ENCODE assay signal across 22 cellular contexts in the genomic region with DNA sequence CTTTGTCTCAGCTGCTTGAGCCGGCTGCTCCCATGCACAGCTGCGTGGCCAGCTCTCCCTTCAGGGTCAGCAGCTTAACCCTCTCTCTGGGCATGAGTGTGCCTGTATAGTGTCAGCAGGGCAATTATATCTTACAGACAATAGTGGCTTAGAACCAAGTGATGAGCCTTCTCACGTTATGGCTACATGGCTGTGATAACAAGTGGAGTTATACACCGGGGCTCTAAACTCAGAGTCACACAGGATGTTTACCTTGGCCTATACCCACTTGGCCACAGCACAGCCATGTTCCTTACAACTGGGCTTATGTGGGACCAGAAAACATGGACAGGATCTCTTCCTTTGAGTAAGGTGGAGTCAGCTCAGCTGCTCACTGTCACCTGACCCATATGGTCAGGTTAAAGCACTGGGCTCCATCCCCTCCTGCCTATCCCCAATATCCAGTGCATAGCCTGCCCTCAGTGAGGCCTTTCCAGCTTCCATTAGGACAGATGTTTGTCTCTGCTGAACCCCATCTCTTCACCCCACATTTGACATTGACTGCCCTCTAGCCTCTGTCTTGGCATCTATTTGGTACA.
DNase-seq lines count a peak whose midpoint lies in the region; ATAC-seq and TF ChIP-seq lines count a peak whose summit lies in the region.
"Had no signal": no experiment of that assay in that cellular context is flagged by ENCODE, and none has a peak within 500 bp of the region (broad histone marks: within the 10 kb centered on the region; RNA-seq: fewer than 3 reads in every experiment).

No MANE protein-coding gene starts in this region.

- peak overlapping the region; percentile 58 for H2AFZ ChIP-seq in IMR-90 (replicated peaks; ENCODE audit: low read length, poor library complexity)
- no peak overlapping the region for H2AFZ ChIP-seq in PC-3 (ENCODE audit: low read length)
- H2AFZ ChIP-seq in hepatocyte = no peak overlapping the region

- dilution Hi-C loops in IMR-90 (cut with HindIII; ENCODE audit: low sequenced_read_pairs, unreplicated experiment) = no loop called here

- BruUV-seq in IMR-90 (replicated peaks; lab: Mats Ljungman, UMichigan) (no TSS peak), PC-3 (replicated peaks; lab: Mats Ljungman, UMichigan) (no TSS peak)

- peak; percentile 67 for DNase-seq in IMR-90
- peak; percentile 16 for DNase-seq in PC-3
- no peak for DNase-seq in hepatocyte (ENCODE audit: low spot score)
- DNase-seq in upper lobe of right lung = no peak
- DNase-seq in left lung = no peak
- no peak for DNase-seq in naive thymus-derived CD8-positive, alpha-beta T cell
- DNase-seq in stimulated activated naive B cell treated with anti-CD40 and anti-IgM and Interleukin-4, amounts not matched to agents 10 μg/mL and 1 μg/mL and 100 μg/mL, for 72 hours = no peak
- DNase-seq: C1 segment of cervical spinal cord; CD8-positive, alpha-beta memory T cell; DMS 273 treated with DMSO at 0.1 percent for 48 hours; DMS79; HCEC 1CT; MV-4-11; NCI-H1105; NCI-H1436 treated with DMSO at 0.1 percent for 48 hours; NCI-H187 treated with DMSO at 0.1 percent for 48 hours; NCI-H446; NCI-H524 treated with DMSO at 0.1 percent for 48 hours; NCI-H774; SIG-M5 had no signal

- H3K36me3 Mint-ChIP-seq in naive thymus-derived CD8-positive, alpha-beta T cell = no peaks in the 10 kb centered on the region
- no peaks in the 10 kb centered on the region for H3K36me3 Mint-ChIP-seq in stimulated activated naive B cell treated with anti-CD40 and anti-IgM and Interleukin-4, amounts not matched to agents 10 μg/mL and 1 μg/mL and 100 μg/mL, for 72 hours
- H3K36me3 Mint-ChIP-seq: CD8-positive, alpha-beta memory T cell had no signal

- H3K4me1 ChIP-seq in IMR-90 (ENCODE audit: control insufficient read depth, insufficient read depth, low read length) = no peaks in the 10 kb centered on the region
- no peaks in the 10 kb centered on the region for H3K4me1 ChIP-seq in PC-3 (ENCODE audit: insufficient read depth, low read length)
- H3K4me1 ChIP-seq in hepatocyte (ENCODE audit: insufficient read depth) = no peaks in the 10 kb centered on the region
- H3K4me1 ChIP-seq in upper lobe of right lung = no peaks in the 10 kb centered on the region
- H3K4me1 ChIP-seq in left lung = no peaks in the 10 kb centered on the region

- H3K4me3 Mint-ChIP-seq in naive thymus-derived CD8-positive, alpha-beta T cell = no peak overlapping the region
- H3K4me3 Mint-ChIP-seq in stimulated activated naive B cell treated with anti-CD40 and anti-IgM and Interleukin-4, amounts not matched to agents 10 μg/mL and 1 μg/mL and 100 μg/mL, for 72 hours = no peak overlapping the region
- H3K4me3 Mint-ChIP-seq: CD8-positive, alpha-beta memory T cell had no signal

- CTCF ChIA-PET in IMR-90 (lab: Yijun Ruan, JAX) (no interaction called here), PC-3 (lab: Charles Lee) (no interaction called here)

- no peaks in the 10 kb centered on the region for H3K9me3 ChIP-seq in IMR-90 (ENCODE audit: control insufficient read depth, insufficient read depth, low read length)
- no peaks in the 10 kb centered on the region for H3K9me3 ChIP-seq in PC-3 (ENCODE audit: low read length)
- no peaks in the 10 kb centered on the region for H3K9me3 ChIP-seq in hepatocyte (ENCODE audit: low read depth)
- H3K9me3 ChIP-seq in upper lobe of right lung = no peaks in the 10 kb centered on the region
- H3K9me3 ChIP-seq in left lung = no peaks in the 10 kb centered on the region

- no peaks in the 10 kb centered on the region for H3K4me1 Mint-ChIP-seq in naive thymus-derived CD8-positive, alpha-beta T cell
- H3K4me1 Mint-ChIP-seq in stimulated activated naive B cell treated with anti-CD40 and anti-IgM and Interleukin-4, amounts not matched to agents 10 μg/mL and 1 μg/mL and 100 μg/mL, for 72 hours = no peaks in the 10 kb centered on the region
- H3K4me1 Mint-ChIP-seq: CD8-positive, alpha-beta memory T cell had no signal

- TF ChIP-seq CTCF in IMR-90 (conservative IDR thresholded peaks at IDR 0.05; ENCODE audit: low read depth, low read length) (no peak), PC-3 (conservative IDR thresholded peaks at IDR 0.05; ENCODE audit: low read depth, low read length) (no peak), hepatocyte (IDR thresholded peaks at IDR 0.05; ENCODE audit: poor library complexity) (no peak), upper lobe of right lung (IDR thresholded peaks at IDR 0.05) (no peak), left lung (IDR thresholded peaks at IDR 0.05) (no peak)

- H3K4me3 ChIP-seq in IMR-90 (ENCODE audit: insufficient read depth, low read depth, low read length) (no peak overlapping the region), PC-3 (ENCODE audit: low read length) (no peak overlapping the region), hepatocyte (no peak overlapping the region), upper lobe of right lung (no peak overlapping the region), left lung (no peak overlapping the region)
- H3K4me3 ChIP-seq: SK-N-MC had no signal

- no peak overlapping the region for H3K27ac Mint-ChIP-seq in naive thymus-derived CD8-positive, alpha-beta T cell
- H3K27ac Mint-ChIP-seq in stimulated activated naive B cell treated with anti-CD40 and anti-IgM and Interleukin-4, amounts not matched to agents 10 μg/mL and 1 μg/mL and 100 μg/mL, for 72 hours = no peak overlapping the region
- H3K27ac Mint-ChIP-seq: CD8-positive, alpha-beta memory T cell had no signal

- H3K9ac ChIP-seq in IMR-90 (ENCODE audit: low read depth, low read length) = no peak overlapping the region
- no peak overlapping the region for H3K9ac ChIP-seq in PC-3 (ENCODE audit: low read length)

- POLR2A ChIA-PET in IMR-90 (lab: Charles Lee; ENCODE audit: unreplicated experiment) (no interaction called here), PC-3 (lab: Charles Lee; ENCODE audit: unreplicated experiment) (no interaction called here)
- POLR2A ChIA-PET in naive thymus-derived CD8-positive, alpha-beta T cell (lab: Charles Lee) = no interaction called here

- H3K27ac ChIP-seq in IMR-90 (ENCODE audit: insufficient read depth, low read length) (no peak overlapping the region), PC-3 (ENCODE audit: low read length) (no peak overlapping the region), hepatocyte (peak overlapping the region; percentile 36), upper lobe of right lung (no peak overlapping the region), left lung (no peak overlapping the region)
- H3K27ac ChIP-seq: SK-N-MC had no signal

- in situ Hi-C loops in IMR-90 (cut with MboI; ENCODE audit: low sequenced_read_pairs) = no loop called here

- intact Hi-C loops in IMR-90 (cut with micrococcal nuclease) = no loop called here
- intact Hi-C loops in PC-3 (cut with micrococcal nuclease) = no loop called here
- intact Hi-C loops in upper lobe of right lung (cut with DNase I) = no loop called here
- intact Hi-C loops in left lung (cut with DNase I) = no loop called here

- H2AK9ac ChIP-seq in IMR-90 (replicated peaks; ENCODE audit: low read depth, low read length, poor library complexity) = no peak overlapping the region

- no peaks in the 10 kb centered on the region for H3K9me2 ChIP-seq in PC-3 (replicated peaks; ENCODE audit: low read length)
- H3K9me2 ChIP-seq in hepatocyte (replicated peaks; ENCODE audit: insufficient read depth) = no peaks in the 10 kb centered on the region

- H3K23ac ChIP-seq in IMR-90 (ENCODE audit: low read depth, low read length) = no peak overlapping the region

- no peak overlapping the region for H3K56ac ChIP-seq in IMR-90 (ENCODE audit: extremely low read depth, insufficient read depth, low read length)

- H3K27me3 ChIP-seq in IMR-90 (ENCODE audit: control insufficient read depth, insufficient read depth, low read length) = peaks cover 11% of the 10 kb centered on the region
- H3K27me3 ChIP-seq in PC-3 (ENCODE audit: low read length) = peaks cover 11% of the 10 kb centered on the region; the same call in 1 of the 2 replicates
- no peaks in the 10 kb centered on the region for H3K27me3 ChIP-seq in hepatocyte
- H3K27me3 ChIP-seq in upper lobe of right lung = peaks cover 8% of the 10 kb centered on the region
- peaks cover 0 to 7% of the 10 kb centered on the region in 2 donors for H3K27me3 ChIP-seq in left lung

- no peak overlapping the region for H2BK20ac ChIP-seq in IMR-90 (ENCODE audit: low read depth, low read length)

- 0 out of 2 replicates have a peak, but pooled peaks cover 2% of the 10 kb centered on the region for H3K9me1 ChIP-seq in IMR-90 (ENCODE audit: insufficient read depth, low read length)

- H2AK5ac ChIP-seq in IMR-90 (ENCODE audit: low read depth, low read length) = no peak overlapping the region

- H3K79me2 ChIP-seq in PC-3 (ENCODE audit: low read length) = no peaks in the 10 kb centered on the region
- no peaks in the 10 kb centered on the region for H3K79me2 ChIP-seq in hepatocyte

- ATAC-seq in IMR-90 (ENCODE audit: low read depth) (peak; percentile 21), PC-3 (peak; percentile 38), upper lobe of right lung (peak; percentile 10), left lung (no peak)
- no peak for ATAC-seq in naive thymus-derived CD8-positive, alpha-beta T cell
- ATAC-seq in stimulated activated naive B cell treated with anti-CD40 and anti-IgM and Interleukin-4, amounts not matched to agents 10 μg/mL and 1 μg/mL and 100 μg/mL, for 72 hours (replicated peaks) = no peak
- ATAC-seq: Panc1 had no signal

- H3K36me3 ChIP-seq in IMR-90 (ENCODE audit: control insufficient read depth, insufficient read depth, low read length) (no peaks in the 10 kb centered on the region), PC-3 (ENCODE audit: low read depth, low read length) (no peaks in the 10 kb centered on the region), hepatocyte (replicated peaks; ENCODE audit: insufficient read depth, low read depth) (no peaks in the 10 kb centered on the region), upper lobe of right lung (no peaks in the 10 kb centered on the region), left lung (no peaks in the 10 kb centered on the region)

- H2BK5ac ChIP-seq in IMR-90 (ENCODE audit: low read depth, low read length, poor library complexity, severe bottlenecking) = no peak overlapping the region

- H4K5ac ChIP-seq in IMR-90 (ENCODE audit: low read depth, low read length) = no peak overlapping the region

- no peaks in the 10 kb centered on the region for H3F3A ChIP-seq in PC-3 (ENCODE audit: low read length, unreplicated experiment)

- no peak overlapping the region for H2BK120ac ChIP-seq in IMR-90 (ENCODE audit: low read depth, low read length)

- peaks cover 11 to 42% (median 18%) of the 10 kb centered on the region in 5 donors for H3K27me3 Mint-ChIP-seq in naive thymus-derived CD8-positive, alpha-beta T cell
- H3K27me3 Mint-ChIP-seq in stimulated activated naive B cell treated with anti-CD40 and anti-IgM and Interleukin-4, amounts not matched to agents 10 μg/mL and 1 μg/mL and 100 μg/mL, for 72 hours = peaks cover 21 to 25% of the 10 kb centered on the region in 2 donors

- no peak overlapping the region for H4K91ac ChIP-seq in IMR-90 (ENCODE audit: insufficient read depth, low read depth, low read length)

- no peak overlapping the region for H3K4me2 ChIP-seq in IMR-90 (ENCODE audit: low read depth, low read length)
- H3K4me2 ChIP-seq in PC-3 (ENCODE audit: low read length) = no peak overlapping the region
- H3K4me2 ChIP-seq in hepatocyte = no peak overlapping the region

- no peak overlapping the region for H4K8ac ChIP-seq in IMR-90 (ENCODE audit: low read depth in 2 of 2, low read length in 2 of 2)

- no CpG with 5 or more reads among the region's 4 CpGs for WGBS in IMR-90 (ENCODE audit: extremely low coverage in 2 of 2, insufficient read length in 1 of 2), 2 experiments
- 79% methylated on average over 4 of the region's 4 CpGs for WGBS in hepatocyte (ENCODE audit: low lambda C conversion rate, missing lambda C conversion rate)

- H3K4ac ChIP-seq in IMR-90 (ENCODE audit: low read depth, low read length) = no peak overlapping the region

- H3K14ac ChIP-seq in IMR-90 (replicated peaks; ENCODE audit: low read depth, low read length) = no peak overlapping the region; the same call in 1 of the 2 replicates

- no peak for TF ChIP-seq RAD21 in IMR-90 (IDR thresholded peaks at IDR 0.05; ENCODE audit: low read length)

- H3K18ac ChIP-seq in IMR-90 (ENCODE audit: low read depth, low read length) = no peak overlapping the region

- H3K79me1 ChIP-seq in IMR-90 (ENCODE audit: low read depth in 1 of 2, low read length in 2 of 2) = no peaks in the 10 kb centered on the region

- H3K9me3 Mint-ChIP-seq in naive thymus-derived CD8-positive, alpha-beta T cell = no peaks in the 10 kb centered on the region
- peaks cover 0 to 2% of the 10 kb centered on the region in 2 donors for H3K9me3 Mint-ChIP-seq in stimulated activated naive B cell treated with anti-CD40 and anti-IgM and Interleukin-4, amounts not matched to agents 10 μg/mL and 1 μg/mL and 100 μg/mL, for 72 hours

- H4K20me1 ChIP-seq in IMR-90 (ENCODE audit: insufficient read depth, low read length) = no peaks in the 10 kb centered on the region
- H4K20me1 ChIP-seq in PC-3 (ENCODE audit: low read length) = no peaks in the 10 kb centered on the region
- no peaks in the 10 kb centered on the region for H4K20me1 ChIP-seq in hepatocyte (ENCODE audit: insufficient read depth, poor library complexity, severe bottlenecking)

- no peak overlapping the region for H2BK15ac ChIP-seq in IMR-90 (ENCODE audit: low read depth, low read length)

- TF ChIP-seq POLR2A in IMR-90 (IDR thresholded peaks at IDR 0.05; ENCODE audit: low read depth, low read length) = no peak

Comparison
In these comparisons a context has a peak if more than half of its experiments do, and no peak if none do; other contexts are left out.
1. ATAC-seq: peak in IMR-90 (single experiment), PC-3 (single experiment) and upper lobe of right lung (single experiment); none in left lung (single experiment), naive thymus-derived CD8-positive, alpha-beta T cell (0 of 2) and stimulated activated naive B cell treated with anti-CD40 and anti-IgM and Interleukin-4, amounts not matched to agents 10 μg/mL and 1 μg/mL and 100 μg/mL, for 72 hours (0 of 2).
2. DNase-seq: peak in IMR-90 (single experiment) and PC-3 (single experiment); none in hepatocyte (single experiment), upper lobe of right lung (single experiment), left lung (0 of 2), naive thymus-derived CD8-positive, alpha-beta T cell (0 of 10) and stimulated activated naive B cell treated with anti-CD40 and anti-IgM and Interleukin-4, amounts not matched to agents 10 μg/mL and 1 μg/mL and 100 μg/mL, for 72 hours (single experiment).